In genomic region chr2:9142551-9143263, GRCh38 we compare ENCODE assay signal across 1 cellular context.
TF ChIP-seq lines count a peak whose summit lies in the region.

No MANE protein-coding gene starts in this region.

TF ChIP-seq in HepG2, 621 proteins besides CTCF, POLR2A, EP300 and RAD21 (continued from another document and continues in another):
- TF ChIP-seq SOX13 (IDR thresholded peaks at IDR 0.05) = no peak
- peak in 1 of 2 experiments; percentile 40; a peak in 1 of 4 replicates for TF ChIP-seq SOX13 (CRISPR knock-in tag; conservative IDR thresholded peaks at IDR 0.05 in 1 of 2, IDR thresholded peaks at IDR 0.05 in 1 of 2)
- peak; percentile 17; the same call in 1 of the 2 replicates for TF ChIP-seq ZNF788 (CRISPR knock-in tag; IDR thresholded peaks at IDR 0.05; ENCODE audit: borderline replicate concordance)
- TF ChIP-seq ZNF253 (CRISPR knock-in tag; IDR thresholded peaks at IDR 0.05; ENCODE audit: borderline replicate concordance) = no peak; the same call in 1 of the 2 replicates
- no peak for TF ChIP-seq ZFYVE20 (CRISPR knock-in tag; IDR thresholded peaks at IDR 0.05; ENCODE audit: borderline replicate concordance, low read depth)
- TF ChIP-seq AHR (CRISPR knock-in tag; IDR thresholded peaks at IDR 0.05) = peak; percentile 87
- TF ChIP-seq ZNF33B (CRISPR knock-in tag; IDR thresholded peaks at IDR 0.05) = no peak
- TF ChIP-seq, protein P1, sequence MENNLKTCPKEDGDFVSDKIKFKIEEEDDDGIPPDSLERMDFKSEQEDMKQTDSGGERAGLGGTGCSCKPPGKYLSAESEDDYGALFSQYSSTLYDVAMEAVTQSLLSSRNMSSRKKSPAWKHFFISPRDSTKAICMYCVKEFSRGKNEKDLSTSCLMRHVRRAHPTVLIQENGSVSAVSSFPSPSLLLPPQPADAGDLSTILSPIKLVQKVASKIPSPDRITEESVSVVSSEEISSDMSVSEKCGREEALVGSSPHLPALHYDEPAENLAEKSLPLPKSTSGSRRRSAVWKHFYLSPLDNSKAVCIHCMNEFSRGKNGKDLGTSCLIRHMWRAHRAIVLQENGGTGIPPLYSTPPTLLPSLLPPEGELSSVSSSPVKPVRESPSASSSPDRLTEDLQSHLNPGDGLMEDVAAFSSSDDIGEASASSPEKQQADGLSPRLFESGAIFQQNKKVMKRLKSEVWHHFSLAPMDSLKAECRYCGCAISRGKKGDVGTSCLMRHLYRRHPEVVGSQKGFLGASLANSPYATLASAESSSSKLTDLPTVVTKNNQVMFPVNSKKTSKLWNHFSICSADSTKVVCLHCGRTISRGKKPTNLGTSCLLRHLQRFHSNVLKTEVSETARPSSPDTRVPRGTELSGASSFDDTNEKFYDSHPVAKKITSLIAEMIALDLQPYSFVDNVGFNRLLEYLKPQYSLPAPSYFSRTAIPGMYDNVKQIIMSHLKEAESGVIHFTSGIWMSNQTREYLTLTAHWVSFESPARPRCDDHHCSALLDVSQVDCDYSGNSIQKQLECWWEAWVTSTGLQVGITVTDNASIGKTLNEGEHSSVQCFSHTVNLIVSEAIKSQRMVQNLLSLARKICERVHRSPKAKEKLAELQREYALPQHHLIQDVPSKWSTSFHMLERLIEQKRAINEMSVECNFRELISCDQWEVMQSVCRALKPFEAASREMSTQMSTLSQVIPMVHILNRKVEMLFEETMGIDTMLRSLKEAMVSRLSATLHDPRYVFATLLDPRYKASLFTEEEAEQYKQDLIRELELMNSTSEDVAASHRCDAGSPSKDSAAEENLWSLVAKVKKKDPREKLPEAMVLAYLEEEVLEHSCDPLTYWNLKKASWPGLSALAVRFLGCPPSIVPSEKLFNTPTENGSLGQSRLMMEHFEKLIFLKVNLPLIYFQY (CRISPR knock-in tag; IDR thresholded peaks at IDR 0.05; ENCODE audit: borderline replicate concordance) = peak; percentile 77; the same call in 1 of the 2 replicates
- TF ChIP-seq ZFP37 (CRISPR knock-in tag; IDR thresholded peaks at IDR 0.05; ENCODE audit: borderline replicate concordance) = no peak
- no peak; the same call in 1 of the 2 replicates for TF ChIP-seq NRL (CRISPR knock-in tag; IDR thresholded peaks at IDR 0.05; ENCODE audit: borderline replicate concordance)
- no peak for TF ChIP-seq HNRNPUL1 (IDR thresholded peaks at IDR 0.05; ENCODE audit: low read depth, low read length)
- TF ChIP-seq, protein P2, sequence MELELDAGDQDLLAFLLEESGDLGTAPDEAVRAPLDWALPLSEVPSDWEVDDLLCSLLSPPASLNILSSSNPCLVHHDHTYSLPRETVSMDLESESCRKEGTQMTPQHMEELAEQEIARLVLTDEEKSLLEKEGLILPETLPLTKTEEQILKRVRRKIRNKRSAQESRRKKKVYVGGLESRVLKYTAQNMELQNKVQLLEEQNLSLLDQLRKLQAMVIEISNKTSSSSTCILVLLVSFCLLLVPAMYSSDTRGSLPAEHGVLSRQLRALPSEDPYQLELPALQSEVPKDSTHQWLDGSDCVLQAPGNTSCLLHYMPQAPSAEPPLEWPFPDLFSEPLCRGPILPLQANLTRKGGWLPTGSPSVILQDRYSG (CRISPR knock-in tag; IDR thresholded peaks at IDR 0.05) = no peak
- TF ChIP-seq SMAD3 (CRISPR knock-in tag; IDR thresholded peaks at IDR 0.05) = peak; percentile 40; the same call in 1 of the 2 replicates
- peak; percentile 69 for TF ChIP-seq ELF3 (CRISPR knock-in tag; IDR thresholded peaks at IDR 0.05)
- TF ChIP-seq NAIF1 (CRISPR knock-in tag; IDR thresholded peaks at IDR 0.05; ENCODE audit: borderline replicate concordance) = no peak
- TF ChIP-seq ZNF274 (CRISPR knock-in tag; IDR thresholded peaks at IDR 0.05) = 0 out of 2 replicates have a peak, but pooled peaks have one; percentile 22
- no peak for TF ChIP-seq DNMT3B (CRISPR knock-in tag; conservative IDR thresholded peaks at IDR 0.05)
- TF ChIP-seq, protein P3, sequence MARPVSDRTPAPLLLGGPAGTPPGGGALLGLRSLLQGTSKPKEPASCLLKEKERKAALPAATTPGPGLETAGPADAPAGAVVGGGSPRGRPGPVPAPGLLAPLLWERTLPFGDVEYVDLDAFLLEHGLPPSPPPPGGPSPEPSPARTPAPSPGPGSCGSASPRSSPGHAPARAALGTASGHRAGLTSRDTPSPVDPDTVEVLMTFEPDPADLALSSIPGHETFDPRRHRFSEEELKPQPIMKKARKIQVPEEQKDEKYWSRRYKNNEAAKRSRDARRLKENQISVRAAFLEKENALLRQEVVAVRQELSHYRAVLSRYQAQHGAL (CRISPR knock-in tag; IDR thresholded peaks at IDR 0.05; ENCODE audit: not compliant biosample characterization) = no peak
- no peak for TF ChIP-seq POLR2G (IDR thresholded peaks at IDR 0.05; ENCODE audit: low read depth, low read length)
- TF ChIP-seq NCOA1 (CRISPR knock-in tag; IDR thresholded peaks at IDR 0.05) = no peak
- 0 out of 2 replicates have a peak, but pooled peaks have one; percentile 28 for TF ChIP-seq ZNF563 (CRISPR knock-in tag; IDR thresholded peaks at IDR 0.05)
- TF ChIP-seq SALL1 (CRISPR knock-in tag; IDR thresholded peaks at IDR 0.05) = peak; percentile 86
- TF ChIP-seq ZNF614 (CRISPR knock-in tag; IDR thresholded peaks at IDR 0.05; ENCODE audit: borderline replicate concordance) = no peak
- TF ChIP-seq, protein P4, sequence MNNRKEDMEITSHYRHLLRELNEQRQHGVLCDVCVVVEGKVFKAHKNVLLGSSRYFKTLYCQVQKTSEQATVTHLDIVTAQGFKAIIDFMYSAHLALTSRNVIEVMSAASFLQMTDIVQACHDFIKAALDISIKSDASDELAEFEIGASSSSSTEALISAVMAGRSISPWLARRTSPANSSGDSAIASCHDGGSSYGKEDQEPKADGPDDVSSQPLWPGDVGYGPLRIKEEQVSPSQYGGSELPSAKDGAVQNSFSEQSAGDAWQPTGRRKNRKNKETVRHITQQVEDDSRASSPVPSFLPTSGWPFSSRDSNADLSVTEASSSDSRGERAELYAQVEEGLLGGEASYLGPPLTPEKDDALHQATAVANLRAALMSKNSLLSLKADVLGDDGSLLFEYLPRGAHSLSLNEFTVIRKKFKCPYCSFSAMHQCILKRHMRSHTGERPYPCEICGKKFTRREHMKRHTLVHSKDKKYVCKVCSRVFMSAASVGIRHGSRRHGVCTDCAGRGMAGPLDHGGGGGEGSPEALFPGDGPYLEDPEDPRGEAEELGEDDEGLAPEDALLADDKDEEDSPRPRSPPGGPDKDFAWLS (CRISPR knock-in tag; IDR thresholded peaks at IDR 0.05; ENCODE audit: borderline replicate concordance) = no peak
- TF ChIP-seq ZSCAN20 (CRISPR knock-in tag; IDR thresholded peaks at IDR 0.05; ENCODE audit: borderline replicate concordance) = 0 out of 2 replicates have a peak, but pooled peaks have one; percentile 60
- TF ChIP-seq, protein P5, sequence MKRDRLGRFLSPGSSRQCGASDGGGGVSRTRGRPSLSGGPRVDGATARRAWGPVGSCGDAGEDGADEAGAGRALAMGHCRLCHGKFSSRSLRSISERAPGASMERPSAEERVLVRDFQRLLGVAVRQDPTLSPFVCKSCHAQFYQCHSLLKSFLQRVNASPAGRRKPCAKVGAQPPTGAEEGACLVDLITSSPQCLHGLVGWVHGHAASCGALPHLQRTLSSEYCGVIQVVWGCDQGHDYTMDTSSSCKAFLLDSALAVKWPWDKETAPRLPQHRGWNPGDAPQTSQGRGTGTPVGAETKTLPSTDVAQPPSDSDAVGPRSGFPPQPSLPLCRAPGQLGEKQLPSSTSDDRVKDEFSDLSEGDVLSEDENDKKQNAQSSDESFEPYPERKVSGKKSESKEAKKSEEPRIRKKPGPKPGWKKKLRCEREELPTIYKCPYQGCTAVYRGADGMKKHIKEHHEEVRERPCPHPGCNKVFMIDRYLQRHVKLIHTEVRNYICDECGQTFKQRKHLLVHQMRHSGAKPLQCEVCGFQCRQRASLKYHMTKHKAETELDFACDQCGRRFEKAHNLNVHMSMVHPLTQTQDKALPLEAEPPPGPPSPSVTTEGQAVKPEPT (CRISPR knock-in tag; IDR thresholded peaks at IDR 0.05; ENCODE audit: low read depth) = no peak
- TF ChIP-seq ARHGAP35 (CRISPR knock-in tag; IDR thresholded peaks at IDR 0.05; ENCODE audit: borderline replicate concordance) = peak; percentile 55; the same call in 1 of the 2 replicates
- TF ChIP-seq SETDB1 (CRISPR knock-in tag; IDR thresholded peaks at IDR 0.05; ENCODE audit: borderline replicate concordance) = no peak
- TF ChIP-seq, protein P6, sequence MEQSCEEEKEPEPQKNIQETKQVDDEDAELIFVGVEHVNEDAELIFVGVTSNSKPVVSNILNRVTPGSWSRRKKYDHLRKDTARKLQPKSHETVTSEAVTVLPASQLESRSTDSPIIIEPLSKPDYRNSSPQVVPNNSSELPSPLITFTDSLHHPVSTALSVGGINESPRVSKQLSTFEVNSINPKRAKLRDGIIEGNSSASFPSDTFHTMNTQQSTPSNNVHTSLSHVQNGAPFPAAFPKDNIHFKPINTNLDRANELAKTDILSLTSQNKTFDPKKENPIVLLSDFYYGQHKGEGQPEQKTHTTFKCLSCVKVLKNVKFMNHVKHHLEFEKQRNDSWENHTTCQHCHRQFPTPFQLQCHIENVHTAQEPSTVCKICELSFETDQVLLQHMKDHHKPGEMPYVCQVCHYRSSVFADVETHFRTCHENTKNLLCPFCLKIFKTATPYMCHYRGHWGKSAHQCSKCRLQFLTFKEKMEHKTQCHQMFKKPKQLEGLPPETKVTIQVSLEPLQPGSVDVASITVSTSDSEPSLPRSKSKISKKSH (CRISPR knock-in tag; IDR thresholded peaks at IDR 0.05; ENCODE audit: borderline replicate concordance) = 0 out of 2 replicates have a peak, but pooled peaks have one; percentile 7
- peak; percentile 84 for TF ChIP-seq ARID2 (CRISPR knock-in tag; IDR thresholded peaks at IDR 0.05; ENCODE audit: borderline replicate concordance)
- TF ChIP-seq, protein P7, sequence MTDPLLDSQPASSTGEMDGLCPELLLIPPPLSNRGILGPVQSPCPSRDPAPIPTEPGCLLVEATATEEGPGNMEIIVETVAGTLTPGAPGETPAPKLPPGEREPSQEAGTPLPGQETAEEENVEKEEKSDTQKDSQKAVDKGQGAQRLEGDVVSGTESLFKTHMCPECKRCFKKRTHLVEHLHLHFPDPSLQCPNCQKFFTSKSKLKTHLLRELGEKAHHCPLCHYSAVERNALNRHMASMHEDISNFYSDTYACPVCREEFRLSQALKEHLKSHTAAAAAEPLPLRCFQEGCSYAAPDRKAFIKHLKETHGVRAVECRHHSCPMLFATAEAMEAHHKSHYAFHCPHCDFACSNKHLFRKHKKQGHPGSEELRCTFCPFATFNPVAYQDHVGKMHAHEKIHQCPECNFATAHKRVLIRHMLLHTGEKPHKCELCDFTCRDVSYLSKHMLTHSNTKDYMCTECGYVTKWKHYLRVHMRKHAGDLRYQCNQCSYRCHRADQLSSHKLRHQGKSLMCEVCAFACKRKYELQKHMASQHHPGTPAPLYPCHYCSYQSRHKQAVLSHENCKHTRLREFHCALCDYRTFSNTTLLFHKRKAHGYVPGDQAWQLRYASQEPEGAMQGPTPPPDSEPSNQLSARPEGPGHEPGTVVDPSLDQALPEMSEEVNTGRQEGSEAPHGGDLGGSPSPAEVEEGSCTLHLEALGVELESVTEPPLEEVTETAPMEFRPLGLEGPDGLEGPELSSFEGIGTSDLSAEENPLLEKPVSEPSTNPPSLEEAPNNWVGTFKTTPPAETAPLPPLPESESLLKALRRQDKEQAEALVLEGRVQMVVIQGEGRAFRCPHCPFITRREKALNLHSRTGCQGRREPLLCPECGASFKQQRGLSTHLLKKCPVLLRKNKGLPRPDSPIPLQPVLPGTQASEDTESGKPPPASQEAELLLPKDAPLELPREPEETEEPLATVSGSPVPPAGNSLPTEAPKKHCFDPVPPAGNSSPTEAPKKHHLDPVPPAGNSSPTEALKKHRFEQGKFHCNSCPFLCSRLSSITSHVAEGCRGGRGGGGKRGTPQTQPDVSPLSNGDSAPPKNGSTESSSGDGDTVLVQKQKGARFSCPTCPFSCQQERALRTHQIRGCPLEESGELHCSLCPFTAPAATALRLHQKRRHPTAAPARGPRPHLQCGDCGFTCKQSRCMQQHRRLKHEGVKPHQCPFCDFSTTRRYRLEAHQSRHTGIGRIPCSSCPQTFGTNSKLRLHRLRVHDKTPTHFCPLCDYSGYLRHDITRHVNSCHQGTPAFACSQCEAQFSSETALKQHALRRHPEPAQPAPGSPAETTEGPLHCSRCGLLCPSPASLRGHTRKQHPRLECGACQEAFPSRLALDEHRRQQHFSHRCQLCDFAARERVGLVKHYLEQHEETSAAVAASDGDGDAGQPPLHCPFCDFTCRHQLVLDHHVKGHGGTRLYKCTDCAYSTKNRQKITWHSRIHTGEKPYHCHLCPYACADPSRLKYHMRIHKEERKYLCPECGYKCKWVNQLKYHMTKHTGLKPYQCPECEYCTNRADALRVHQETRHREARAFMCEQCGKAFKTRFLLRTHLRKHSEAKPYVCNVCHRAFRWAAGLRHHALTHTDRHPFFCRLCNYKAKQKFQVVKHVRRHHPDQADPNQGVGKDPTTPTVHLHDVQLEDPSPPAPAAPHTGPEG (CRISPR knock-in tag; IDR thresholded peaks at IDR 0.05) = no peak
- TF ChIP-seq GFI1 (CRISPR knock-in tag; IDR thresholded peaks at IDR 0.05; ENCODE audit: borderline replicate concordance) = no peak
- TF ChIP-seq, protein P8, sequence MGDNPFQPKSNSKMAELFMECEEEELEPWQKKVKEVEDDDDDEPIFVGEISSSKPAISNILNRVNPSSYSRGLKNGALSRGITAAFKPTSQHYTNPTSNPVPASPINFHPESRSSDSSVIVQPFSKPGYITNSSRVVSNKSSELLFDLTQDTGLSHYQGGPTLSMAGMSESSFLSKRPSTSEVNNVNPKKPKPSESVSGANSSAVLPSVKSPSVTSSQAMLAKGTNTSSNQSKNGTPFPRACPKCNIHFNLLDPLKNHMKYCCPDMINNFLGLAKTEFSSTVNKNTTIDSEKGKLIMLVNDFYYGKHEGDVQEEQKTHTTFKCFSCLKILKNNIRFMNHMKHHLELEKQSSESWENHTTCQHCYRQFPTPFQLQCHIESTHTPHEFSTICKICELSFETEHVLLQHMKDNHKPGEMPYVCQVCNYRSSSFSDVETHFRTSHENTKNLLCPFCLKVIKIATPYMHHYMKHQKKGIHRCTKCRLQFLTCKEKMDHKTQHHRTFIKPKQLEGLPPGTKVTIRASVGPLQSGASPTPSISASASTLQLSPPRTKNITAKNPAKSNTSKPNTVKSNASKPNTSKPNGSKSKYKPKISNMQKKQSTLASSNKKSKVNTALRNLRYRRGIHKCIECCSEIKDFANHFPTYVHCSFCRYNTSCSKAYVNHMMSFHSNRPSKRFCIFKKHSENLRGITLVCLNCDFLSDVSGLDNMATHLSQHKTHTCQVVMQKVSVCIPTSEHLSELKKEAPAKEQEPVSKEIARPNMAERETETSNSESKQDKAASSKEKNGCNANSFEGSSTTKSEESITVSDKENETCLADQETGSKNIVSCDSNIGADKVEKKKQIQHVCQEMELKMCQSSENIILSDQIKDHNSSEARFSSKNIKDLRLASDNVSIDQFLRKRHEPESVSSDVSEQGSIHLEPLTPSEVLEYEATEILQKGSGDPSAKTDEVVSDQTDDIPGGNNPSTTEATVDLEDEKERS (CRISPR knock-in tag; IDR thresholded peaks at IDR 0.05) = peak; percentile 69; the same call in 1 of the 2 replicates
- TF ChIP-seq SNRNP70 (IDR thresholded peaks at IDR 0.05; ENCODE audit: low read depth, low read length) = no peak
- no peak for TF ChIP-seq JUNB (CRISPR knock-in tag; IDR thresholded peaks at IDR 0.05; ENCODE audit: borderline replicate concordance)
- no peak for TF ChIP-seq PAX8 (CRISPR knock-in tag; IDR thresholded peaks at IDR 0.05; ENCODE audit: borderline replicate concordance)
- no peak for TF ChIP-seq ZNF451 (CRISPR knock-in tag; IDR thresholded peaks at IDR 0.05)
